26 cellular contexts compared by ENCODE assay signal in the genomic region with DNA sequence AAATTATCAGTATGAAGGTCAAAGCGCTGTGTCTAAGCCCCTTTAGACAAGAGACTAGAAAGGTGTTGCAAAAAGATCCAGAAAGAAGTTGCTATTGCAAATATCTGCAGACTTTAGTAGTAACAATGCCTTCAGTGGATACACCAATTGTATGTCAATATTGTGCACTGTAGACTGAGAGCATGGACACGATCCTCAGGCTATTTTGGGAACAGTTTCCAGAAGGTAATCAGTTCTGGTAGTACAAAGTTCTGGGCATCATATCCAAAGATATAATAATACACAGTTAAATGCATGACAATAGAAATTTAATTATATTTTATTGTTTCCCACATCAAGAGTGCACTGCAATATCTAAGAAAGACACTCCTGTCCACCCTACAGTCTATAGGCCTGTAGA.
DNase-seq lines count a peak whose midpoint lies in the region; ATAC-seq, FAIRE-seq and TF ChIP-seq lines count a peak whose summit lies in the region.
"Had no signal": no experiment of that assay in that cellular context is flagged by ENCODE, and none has a peak within 500 bp of the region (broad histone marks: within the 10 kb centered on the region; RNA-seq: fewer than 3 reads in every experiment).

No MANE protein-coding gene starts in this region.

- no peak for FAIRE-seq in H54 (lab: Jason Lieb, UNC)
- FAIRE-seq: A204.1, GM12878, GM12892, GM18507 had no signal

- no peak for DNase-seq in Right ventricle myocardium superior
- DNase-seq in left ventricle myocardium inferior: no peak
- DNase-seq in heart right ventricle: no peak
- no peak for DNase-seq in right atrium auricular region (ENCODE audit: low spot score)
- no peak for DNase-seq in smooth muscle cell (lab: John Stamatoyannopoulos, UW; ENCODE audit: unreplicated experiment)
- no peak for DNase-seq in H54 (ENCODE audit: insufficient read length, low spot score)
- DNase-seq: 8988T; ACHN; BE2C; C1 segment of cervical spinal cord; CD4-positive, alpha-beta memory T cell; CD4-positive, CD25-positive, alpha-beta regulatory T cell; CD8-positive, alpha-beta memory T cell; COR-L47; DMS 273 treated with DMSO at 0.1 percent for 48 hours; DMS153; DMS53; DMS79; DND-41; EL; GDM1 had no signal

- H3F3A ChIP-seq in smooth muscle cell (ENCODE audit: low read depth): no peaks in the 10 kb centered on the region

- H4K20me1 ChIP-seq in smooth muscle cell (ENCODE audit: low read depth): no peaks in the 10 kb centered on the region
- H4K20me1 ChIP-seq: BLaER1 had no signal

- WGBS in heart right ventricle, 2 donors: 49 to 60% methylated on average over 2 of the region's 2 CpGs
- WGBS in smooth muscle cell (ENCODE audit: low lambda C conversion rate): 88% methylated on average over 2 of the region's 2 CpGs

- H3K27me3 ChIP-seq in left ventricle myocardium inferior (ENCODE audit: low read depth) (no peaks in the 10 kb centered on the region), heart right ventricle (no peaks in the 10 kb centered on the region), right atrium auricular region (no peaks in the 10 kb centered on the region), smooth muscle cell (ENCODE audit: low read depth) (no peaks in the 10 kb centered on the region)
- H3K27me3 ChIP-seq: BE2C, BLaER1 had no signal

- H3K27ac ChIP-seq in left ventricle myocardium inferior (replicated peaks): no peak overlapping the region
- no peak overlapping the region for H3K27ac ChIP-seq in heart right ventricle
- H3K27ac ChIP-seq in right atrium auricular region: no peak overlapping the region
- H3K27ac ChIP-seq in smooth muscle cell (ENCODE audit: low read depth): no peak overlapping the region
- H3K27ac ChIP-seq: BLaER1 had no signal

- H2AFZ ChIP-seq in smooth muscle cell (ENCODE audit: low read depth): peak overlapping the region; percentile 53

- H3K9me3 ChIP-seq in left ventricle myocardium inferior (replicated peaks) (no peaks in the 10 kb centered on the region), heart right ventricle (no peaks in the 10 kb centered on the region), right atrium auricular region (no peaks in the 10 kb centered on the region), smooth muscle cell (replicated peaks; ENCODE audit: low read depth) (no peaks in the 10 kb centered on the region)
- H3K9me3 ChIP-seq: BE2C had no signal

- no peak overlapping the region for H3K9ac ChIP-seq in smooth muscle cell (ENCODE audit: low read depth)
- H3K9ac ChIP-seq: BLaER1 had no signal

- no peaks in the 10 kb centered on the region for H3K36me3 ChIP-seq in left ventricle myocardium inferior
- H3K36me3 ChIP-seq in heart right ventricle: no peaks in the 10 kb centered on the region
- H3K36me3 ChIP-seq in right atrium auricular region: no peaks in the 10 kb centered on the region
- no peaks in the 10 kb centered on the region for H3K36me3 ChIP-seq in smooth muscle cell (ENCODE audit: low read depth)
- H3K36me3 ChIP-seq: BE2C, BLaER1 had no signal

- no peaks in the 10 kb centered on the region for H3K79me2 ChIP-seq in smooth muscle cell (ENCODE audit: low read depth)

- TF ChIP-seq CTCF in left ventricle myocardium inferior (IDR thresholded peaks at IDR 0.05; ENCODE audit: borderline replicate concordance) (no peak), heart right ventricle (IDR thresholded peaks at IDR 0.05) (no peak), right atrium auricular region (IDR thresholded peaks at IDR 0.05) (no peak), smooth muscle cell (IDR thresholded peaks at IDR 0.05; ENCODE audit: borderline replicate concordance, insufficient read depth, poor library complexity, severe bottlenecking) (no peak)

- intact Hi-C loops in Right ventricle myocardium superior (cut with DNase I) (no loop called here), left ventricle myocardium inferior (cut with micrococcal nuclease) (no loop called here), heart right ventricle (cut with DNase I) (no loop called here)

- H3K4me1 ChIP-seq in left ventricle myocardium inferior (peaks cover 10% of the 10 kb centered on the region), heart right ventricle (peaks cover 0 to 8% (median 0%) of the 10 kb centered on the region in 9 donors), right atrium auricular region (no peaks in the 10 kb centered on the region), smooth muscle cell (ENCODE audit: low read depth) (no peaks in the 10 kb centered on the region)
- H3K4me1 ChIP-seq: BE2C, BLaER1 had no signal

- no peak overlapping the region for H3K4me3 ChIP-seq in left ventricle myocardium inferior
- no peak overlapping the region for H3K4me3 ChIP-seq in heart right ventricle
- no peak overlapping the region for H3K4me3 ChIP-seq in right atrium auricular region
- H3K4me3 ChIP-seq in smooth muscle cell: no peak overlapping the region
- H3K4me3 ChIP-seq: BLaER1, GM12878 had no signal

- ATAC-seq in Right ventricle myocardium superior (ENCODE audit: poor library complexity): peak; percentile 86
- ATAC-seq in heart right ventricle: peak in 5 of 8 donors; percentile 70 to 78 (median 76)
- ATAC-seq: GM12878 had no signal

- no peak for TF ChIP-seq POLR2A in H54 (IDR thresholded peaks at IDR 0.05; ENCODE audit: low read depth, low read length)

- no peak overlapping the region for H3K4me2 ChIP-seq in smooth muscle cell
- H3K4me2 ChIP-seq: BLaER1 had no signal
